9 cellular contexts compared by ENCODE assay signal in the genomic region with DNA sequence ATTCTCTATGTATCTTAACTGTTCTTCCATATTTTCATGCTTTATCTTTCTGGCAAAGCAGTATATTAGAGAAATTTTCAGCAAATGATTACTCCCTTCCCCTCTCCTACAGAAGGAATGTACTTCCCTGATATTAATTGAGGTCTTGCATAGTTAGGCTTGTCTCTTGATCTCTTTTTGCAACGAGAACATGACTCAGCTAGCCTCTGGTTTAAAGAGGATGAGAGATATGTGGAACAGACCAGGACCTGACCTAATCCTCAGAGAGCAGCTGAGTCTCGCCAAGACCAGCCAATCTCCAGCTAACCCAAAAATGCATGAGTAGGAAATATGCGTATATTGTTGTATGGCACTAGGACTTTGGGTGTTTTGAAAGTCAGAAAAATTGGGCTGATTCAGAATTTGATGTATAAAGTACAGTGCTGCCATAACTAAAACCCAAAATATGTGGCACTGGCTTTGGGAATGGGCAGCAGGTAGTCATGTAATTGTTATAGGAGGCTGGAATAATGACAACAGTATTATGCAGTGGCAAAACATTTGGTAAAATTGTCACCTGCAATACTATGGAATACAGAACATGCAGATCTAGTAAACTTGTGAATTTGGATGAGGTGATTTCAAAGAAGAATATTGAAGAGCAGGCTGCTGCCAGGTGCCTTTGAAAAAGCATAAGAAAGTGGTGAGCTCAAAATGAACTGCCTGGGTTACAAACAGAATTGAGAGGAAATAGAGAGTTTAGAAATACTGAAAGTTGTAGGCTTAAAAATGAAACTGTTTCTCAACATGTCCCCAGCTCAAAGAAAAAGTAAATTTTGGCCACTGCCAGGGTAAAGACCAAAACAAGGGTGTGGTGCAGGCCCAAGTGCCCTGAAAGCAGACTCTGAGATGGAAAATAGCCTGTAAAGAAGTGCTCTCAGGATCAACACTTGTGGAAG. TPM values are rescaled to one million over a fixed set of nuclear protein-coding genes. Genes with fewer than 3 reads are reported as not detected.
DNase-seq lines count a peak whose midpoint lies in the region; ATAC-seq and TF ChIP-seq lines count a peak whose summit lies in the region.
"Had no signal": no experiment of that assay in that cellular context is flagged by ENCODE, and none has a peak within 500 bp of the region (broad histone marks: within the 10 kb centered on the region; RNA-seq: fewer than 3 reads in every experiment).

No MANE protein-coding gene starts in this region.

- DNase-seq in M059J (ENCODE audit: low read depth) = peak; percentile 32
- DNase-seq in NCI-H1417 treated with DMSO at 0.1 percent for 48 hours (lab: John Stamatoyannopoulos, UW) = no peak
- no peak for DNase-seq in MG63
- DNase-seq in WTC11 (ENCODE audit: low spot score) = no peak
- no peak for DNase-seq in Kasumi-1 (lab: John Stamatoyannopoulos, UW)

- H3K9me3 ChIP-seq in gastroesophageal sphincter = no peaks in the 10 kb centered on the region
- H3K9me3 ChIP-seq in MG63 = no peaks in the 10 kb centered on the region

- H3K27me3 ChIP-seq in gastroesophageal sphincter = no peaks in the 10 kb centered on the region
- no peaks in the 10 kb centered on the region for H3K27me3 ChIP-seq in MG63

- no peak for TF ChIP-seq EP300 in gastroesophageal sphincter (IDR thresholded peaks at IDR 0.05)

- no peaks in the 10 kb centered on the region for H3K36me3 Mint-ChIP-seq in WTC11

- H3K4me3 ChIP-seq in gastroesophageal sphincter (no peak overlapping the region), MG63 (no peak overlapping the region)

- no peak for TF ChIP-seq CTCF in gastroesophageal sphincter (IDR thresholded peaks at IDR 0.05)
- TF ChIP-seq CTCF in WTC11 (IDR thresholded peaks at IDR 0.05) = no peak

- H3K27ac ChIP-seq in gastroesophageal sphincter = peak overlapping the region in 1 of 4 donors; percentile 53

- CTCF ChIA-PET in WTC11 (lab: Charles Lee) = no interaction called here

- peaks cover 0 to under 1% (median 0%) of the 10 kb centered on the region in 3 donors for H3K4me1 ChIP-seq in gastroesophageal sphincter

- H3K27ac Mint-ChIP-seq in WTC11 = no peak overlapping the region

- ATAC-seq in GM18502 (IDR thresholded peaks at IDR 0.05; ENCODE audit: poor library complexity, unreplicated experiment) (peak; percentile 97), GM21723 (IDR thresholded peaks at IDR 0.05; ENCODE audit: unreplicated experiment) (peak; percentile 98), gastroesophageal sphincter (peak; percentile 70), WTC11 (no peak)
- ATAC-seq: Panc1 had no signal

- peaks cover 4% of the 10 kb centered on the region for H3K4me1 Mint-ChIP-seq in WTC11

- WGBS in gastroesophageal sphincter (ENCODE audit: low coverage in 1 of 2), 2 donors = 70 to 90% methylated on average over 2 to 3 of the region's 3 CpGs

- H3K27me3 Mint-ChIP-seq in WTC11 (ENCODE audit: low read depth) = no peaks in the 10 kb centered on the region

- TF ChIP-seq POLR2A in gastroesophageal sphincter (IDR thresholded peaks at IDR 0.05) = no peak

- POLR2A ChIA-PET in WTC11 (lab: Charles Lee) = no interaction called here

- no peaks in the 10 kb centered on the region for H3K9me3 Mint-ChIP-seq in WTC11

- H3K4me3 Mint-ChIP-seq in WTC11 = no peak overlapping the region

- H3K36me3 ChIP-seq in gastroesophageal sphincter (no peaks in the 10 kb centered on the region), MG63 (no peaks in the 10 kb centered on the region)

TF ChIP-seq in WTC11, 78 proteins besides CTCF, POLR2A, EP300 and RAD21 (continues in another document):
- TF ChIP-seq MXD4 (CRISPR knock-in tag; IDR thresholded peaks at IDR 0.05; ENCODE audit: borderline replicate concordance) (no peak), NR2C2 (CRISPR knock-in tag; IDR thresholded peaks at IDR 0.05) (no peak), ESRRA (CRISPR knock-in tag; IDR thresholded peaks at IDR 0.05; ENCODE audit: borderline replicate concordance) (no peak), PRRX2 (CRISPR knock-in tag; IDR thresholded peaks at IDR 0.05) (no peak), NR3C1 (CRISPR knock-in tag; conservative IDR thresholded peaks at IDR 0.05; ENCODE audit: low read depth) (no peak), JUN (CRISPR knock-in tag; IDR thresholded peaks at IDR 0.05) (no peak)
- TF ChIP-seq, protein P1, sequence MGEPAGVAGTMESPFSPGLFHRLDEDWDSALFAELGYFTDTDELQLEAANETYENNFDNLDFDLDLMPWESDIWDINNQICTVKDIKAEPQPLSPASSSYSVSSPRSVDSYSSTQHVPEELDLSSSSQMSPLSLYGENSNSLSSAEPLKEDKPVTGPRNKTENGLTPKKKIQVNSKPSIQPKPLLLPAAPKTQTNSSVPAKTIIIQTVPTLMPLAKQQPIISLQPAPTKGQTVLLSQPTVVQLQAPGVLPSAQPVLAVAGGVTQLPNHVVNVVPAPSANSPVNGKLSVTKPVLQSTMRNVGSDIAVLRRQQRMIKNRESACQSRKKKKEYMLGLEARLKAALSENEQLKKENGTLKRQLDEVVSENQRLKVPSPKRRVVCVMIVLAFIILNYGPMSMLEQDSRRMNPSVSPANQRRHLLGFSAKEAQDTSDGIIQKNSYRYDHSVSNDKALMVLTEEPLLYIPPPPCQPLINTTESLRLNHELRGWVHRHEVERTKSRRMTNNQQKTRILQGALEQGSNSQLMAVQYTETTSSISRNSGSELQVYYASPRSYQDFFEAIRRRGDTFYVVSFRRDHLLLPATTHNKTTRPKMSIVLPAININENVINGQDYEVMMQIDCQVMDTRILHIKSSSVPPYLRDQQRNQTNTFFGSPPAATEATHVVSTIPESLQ (CRISPR knock-in tag; IDR thresholded peaks at IDR 0.05) = no peak
- TF ChIP-seq, protein P2, sequence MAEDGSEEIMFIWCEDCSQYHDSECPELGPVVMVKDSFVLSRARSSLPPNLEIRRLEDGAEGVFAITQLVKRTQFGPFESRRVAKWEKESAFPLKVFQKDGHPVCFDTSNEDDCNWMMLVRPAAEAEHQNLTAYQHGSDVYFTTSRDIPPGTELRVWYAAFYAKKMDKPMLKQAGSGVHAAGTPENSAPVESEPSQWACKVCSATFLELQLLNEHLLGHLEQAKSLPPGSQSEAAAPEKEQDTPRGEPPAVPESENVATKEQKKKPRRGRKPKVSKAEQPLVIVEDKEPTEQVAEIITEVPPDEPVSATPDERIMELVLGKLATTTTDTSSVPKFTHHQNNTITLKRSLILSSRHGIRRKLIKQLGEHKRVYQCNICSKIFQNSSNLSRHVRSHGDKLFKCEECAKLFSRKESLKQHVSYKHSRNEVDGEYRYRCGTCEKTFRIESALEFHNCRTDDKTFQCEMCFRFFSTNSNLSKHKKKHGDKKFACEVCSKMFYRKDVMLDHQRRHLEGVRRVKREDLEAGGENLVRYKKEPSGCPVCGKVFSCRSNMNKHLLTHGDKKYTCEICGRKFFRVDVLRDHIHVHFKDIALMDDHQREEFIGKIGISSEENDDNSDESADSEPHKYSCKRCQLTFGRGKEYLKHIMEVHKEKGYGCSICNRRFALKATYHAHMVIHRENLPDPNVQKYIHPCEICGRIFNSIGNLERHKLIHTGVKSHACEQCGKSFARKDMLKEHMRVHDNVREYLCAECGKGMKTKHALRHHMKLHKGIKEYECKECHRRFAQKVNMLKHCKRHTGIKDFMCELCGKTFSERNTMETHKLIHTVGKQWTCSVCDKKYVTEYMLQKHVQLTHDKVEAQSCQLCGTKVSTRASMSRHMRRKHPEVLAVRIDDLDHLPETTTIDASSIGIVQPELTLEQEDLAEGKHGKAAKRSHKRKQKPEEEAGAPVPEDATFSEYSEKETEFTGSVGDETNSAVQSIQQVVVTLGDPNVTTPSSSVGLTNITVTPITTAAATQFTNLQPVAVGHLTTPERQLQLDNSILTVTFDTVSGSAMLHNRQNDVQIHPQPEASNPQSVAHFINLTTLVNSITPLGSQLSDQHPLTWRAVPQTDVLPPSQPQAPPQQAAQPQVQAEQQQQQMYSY (CRISPR knock-in tag; IDR thresholded peaks at IDR 0.05) = no peak
- TF ChIP-seq, protein P3, sequence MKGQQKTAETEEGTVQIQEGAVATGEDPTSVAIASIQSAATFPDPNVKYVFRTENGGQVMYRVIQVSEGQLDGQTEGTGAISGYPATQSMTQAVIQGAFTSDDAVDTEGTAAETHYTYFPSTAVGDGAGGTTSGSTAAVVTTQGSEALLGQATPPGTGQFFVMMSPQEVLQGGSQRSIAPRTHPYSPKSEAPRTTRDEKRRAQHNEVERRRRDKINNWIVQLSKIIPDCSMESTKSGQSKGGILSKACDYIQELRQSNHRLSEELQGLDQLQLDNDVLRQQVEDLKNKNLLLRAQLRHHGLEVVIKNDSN (CRISPR knock-in tag; IDR thresholded peaks at IDR 0.05) = no peak
- TF ChIP-seq, protein P4, sequence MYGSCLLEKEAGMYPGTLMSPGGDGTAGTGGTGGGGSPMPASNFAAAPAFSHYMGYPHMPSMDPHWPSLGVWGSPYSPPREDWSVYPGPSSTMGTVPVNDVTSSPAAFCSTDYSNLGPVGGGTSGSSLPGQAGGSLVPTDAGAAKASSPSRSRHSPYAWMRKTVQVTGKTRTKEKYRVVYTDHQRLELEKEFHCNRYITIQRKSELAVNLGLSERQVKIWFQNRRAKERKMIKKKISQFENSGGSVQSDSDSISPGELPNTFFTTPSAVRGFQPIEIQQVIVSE (CRISPR knock-in tag; IDR thresholded peaks at IDR 0.05; ENCODE audit: borderline replicate concordance) = no peak
- TF ChIP-seq, protein P5, sequence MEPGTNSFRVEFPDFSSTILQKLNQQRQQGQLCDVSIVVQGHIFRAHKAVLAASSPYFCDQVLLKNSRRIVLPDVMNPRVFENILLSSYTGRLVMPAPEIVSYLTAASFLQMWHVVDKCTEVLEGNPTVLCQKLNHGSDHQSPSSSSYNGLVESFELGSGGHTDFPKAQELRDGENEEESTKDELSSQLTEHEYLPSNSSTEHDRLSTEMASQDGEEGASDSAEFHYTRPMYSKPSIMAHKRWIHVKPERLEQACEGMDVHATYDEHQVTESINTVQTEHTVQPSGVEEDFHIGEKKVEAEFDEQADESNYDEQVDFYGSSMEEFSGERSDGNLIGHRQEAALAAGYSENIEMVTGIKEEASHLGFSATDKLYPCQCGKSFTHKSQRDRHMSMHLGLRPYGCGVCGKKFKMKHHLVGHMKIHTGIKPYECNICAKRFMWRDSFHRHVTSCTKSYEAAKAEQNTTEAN (CRISPR knock-in tag; IDR thresholded peaks at IDR 0.05) = no peak

RNA-seq across cellular contexts. Expression of a gene that starts 9.3 kb away (rescaled TPM):
- total RNA-seq in M059J (2014; rRNA removed; shearing (Covaris generic)) = 29.2 and 37.3 TPM in 2 replicates
- total RNA-seq in gastroesophageal sphincter (10 to 100 TPM; 33.6 to 84.8 (median 70.0) TPM), WTC11 (2021) (25.4 to 37.2 TPM (median 27.8 TPM) in 3 replicates)
- 9.7 and 54.7 TPM in 2 replicates for total RNA-seq in MG63 (2014; rRNA removed; shearing (Covaris generic); ENCODE audit: low replicate concordance)
